Comparison of ENCODE assay signal across 21 cellular contexts in the genomic region with DNA sequence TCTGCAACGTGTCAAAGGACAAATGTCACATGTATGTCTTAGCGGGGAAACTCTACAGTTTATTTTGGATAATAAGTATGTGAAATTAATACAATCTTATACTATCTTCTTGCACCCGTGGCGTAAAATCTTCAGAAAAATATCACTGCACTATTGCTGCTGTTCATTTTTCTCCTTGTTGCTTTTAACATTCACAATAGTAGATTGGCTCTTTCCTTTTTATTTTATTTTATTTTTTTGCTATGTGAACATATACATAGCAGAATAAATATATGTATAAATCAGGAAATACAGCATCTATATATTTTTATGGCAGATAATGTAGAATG. TPM values are rescaled to one million over a fixed set of nuclear protein-coding genes. Genes with fewer than 3 reads are reported as not detected.
"Had no signal": no experiment of that assay in that cellular context is flagged by ENCODE, and none has a peak within 500 bp of the region (broad histone marks: within the 10 kb centered on the region; RNA-seq: fewer than 3 reads in every experiment).

No MANE protein-coding gene starts in this region.

- H3K4me3 Mint-ChIP-seq: activated naive CD8-positive, alpha-beta T cell treated with anti-CD3 and anti-CD28 coated beads, Interleukin-2, amount 10 ng/mL, durations not matched to agents 7 days and 5 days; activated T-helper 1 cell treated with anti-CD3 and anti-CD28 coated beads, Interleukin-12 subunit alpha, Interleukin-12 subunit beta, Interleukin-2, Interleukin-4 antibody, amounts not matched to agents 30 ng/mL and 10 ng/mL and 1 ng/mL, durations not matched to agents 14 hours and 24 hours and 36 hours; immature natural killer cell; WTC11 had no signal

- H3K4me3 ChIP-seq: heart left ventricle, transverse colon had no signal

- H3K9me3 ChIP-seq: heart left ventricle, neutrophil, transverse colon had no signal

- H3K27me3 ChIP-seq: brain microvascular endothelial cell, transverse colon had no signal

- H3K9me3 Mint-ChIP-seq: activated naive CD8-positive, alpha-beta T cell treated with anti-CD3 and anti-CD28 coated beads, Interleukin-2, amount 10 ng/mL, durations not matched to agents 7 days and 5 days; activated T-helper 1 cell treated with anti-CD3 and anti-CD28 coated beads, Interleukin-12 subunit alpha, Interleukin-12 subunit beta, Interleukin-2, Interleukin-4 antibody, amounts not matched to agents 30 ng/mL and 10 ng/mL and 1 ng/mL, durations not matched to agents 14 hours and 24 hours and 36 hours; effector memory CD8-positive, alpha-beta T cell; immature natural killer cell had no signal

- DNase-seq: brain microvascular endothelial cell, cerebellar nuclear complex, foreskin melanocyte had no signal

- H3K27ac Mint-ChIP-seq: activated naive CD8-positive, alpha-beta T cell treated with anti-CD3 and anti-CD28 coated beads, Interleukin-2, amount 10 ng/mL, durations not matched to agents 7 days and 5 days; activated T-helper 1 cell treated with anti-CD3 and anti-CD28 coated beads, Interleukin-12 subunit alpha, Interleukin-12 subunit beta, Interleukin-2, Interleukin-4 antibody, amounts not matched to agents 30 ng/mL and 10 ng/mL and 1 ng/mL, durations not matched to agents 14 hours and 24 hours and 36 hours; immature natural killer cell; WTC11 had no signal

- H3K4me1 ChIP-seq: heart left ventricle, parathyroid adenoma had no signal

- H3K27ac ChIP-seq: brain microvascular endothelial cell, epithelial cell of prostate, heart left ventricle, neutrophil, parathyroid adenoma, transverse colon had no signal

- H3K36me3 ChIP-seq: brain microvascular endothelial cell, heart left ventricle, neutrophil, transverse colon had no signal

- H3K36me3 Mint-ChIP-seq: activated naive CD8-positive, alpha-beta T cell treated with anti-CD3 and anti-CD28 coated beads, Interleukin-2, amount 10 ng/mL, durations not matched to agents 7 days and 5 days had no signal

RNA-seq across cellular contexts. Expression of gene GPR31, which starts 15.4 kb away (rescaled TPM):
- total RNA-seq: activated naive CD8-positive, alpha-beta T cell treated with anti-CD3 and anti-CD28 coated beads, Interleukin-2, amount 10 ng/mL, durations not matched to agents 7 days and 5 days; activated T-helper 1 cell treated with anti-CD3 and anti-CD28 coated beads, Interleukin-12 subunit alpha, Interleukin-12 subunit beta, Interleukin-2, Interleukin-4 antibody, amounts not matched to agents 30 ng/mL and 10 ng/mL and 1 ng/mL, durations not matched to agents 14 hours and 24 hours and 36 hours; dermis blood vessel endothelial cell; fibroblast of lung; heart left ventricle; liver; mesenteric fat pad; myocyte; renal cortical epithelial cell; subcutaneous adipose tissue; T-helper 2 cell treated with Interferon-gamma antibody and Interleukin-4, amounts not matched to agents 100 ng/mL and 5 ng/mL, for 36 hours; transverse colon; WTC11 had no signal

RNA-seq across cellular contexts. Expression of gene CCR6, which starts 19.5 kb away (rescaled TPM):
- total RNA-seq: activated T-helper 1 cell treated with anti-CD3 and anti-CD28 coated beads, Interleukin-12 subunit alpha, Interleukin-12 subunit beta, Interleukin-2, Interleukin-4 antibody, amounts not matched to agents 30 ng/mL and 10 ng/mL and 1 ng/mL, durations not matched to agents 14 hours and 24 hours and 36 hours; dermis blood vessel endothelial cell; fibroblast of lung; mesenteric fat pad; myocyte; renal cortical epithelial cell; T-helper 2 cell treated with Interferon-gamma antibody and Interleukin-4, amounts not matched to agents 100 ng/mL and 5 ng/mL, for 36 hours; WTC11 had no signal
